ENCODE assay signal across 1 cellular context in genomic region chr11:119473901-119474681, GRCh38.
TF ChIP-seq lines count a peak whose summit lies in the region.

No MANE protein-coding gene starts in this region.

TF ChIP-seq in SK-N-SH treated with all-trans-retinoic acid at 6 μM for 48 hours, 23 proteins besides CTCF, POLR2A, EP300 and RAD21 (continued from another document):
- no peak for TF ChIP-seq CSRNP3 (CRISPR knock-in tag; IDR thresholded peaks at IDR 0.05)
- TF ChIP-seq BACH2 (CRISPR knock-in tag; IDR thresholded peaks at IDR 0.05; ENCODE audit: borderline replicate concordance): no peak
